In the genomic region with DNA sequence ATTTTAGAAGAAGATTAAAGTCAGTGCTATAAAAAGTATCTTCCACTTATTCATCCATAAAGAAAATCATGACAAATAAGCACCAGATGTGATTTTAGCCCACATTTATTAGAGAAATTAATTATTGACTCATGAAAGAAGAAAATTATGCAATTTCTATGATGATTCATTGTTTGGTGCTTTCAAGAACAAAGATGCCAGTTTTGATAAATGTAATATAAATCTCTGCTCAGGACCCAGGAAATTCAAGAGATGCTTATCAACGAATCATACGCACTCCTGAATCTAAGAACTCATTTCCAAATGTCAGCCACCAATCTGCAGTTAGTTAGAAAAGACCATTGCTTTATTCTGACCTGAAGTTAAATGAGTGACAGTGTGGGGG, we compare ENCODE assay signal across 11 cellular contexts.
A peak's percentile ranks its signal among the peaks of the same experiment; 100 is the strongest.
DNase-seq lines count a peak whose midpoint lies in the region; ATAC-seq, FAIRE-seq and TF ChIP-seq lines count a peak whose summit lies in the region.
"Had no signal": no experiment of that assay in that cellular context is flagged by ENCODE, and none has a peak within 500 bp of the region (broad histone marks: within the 10 kb centered on the region; RNA-seq: fewer than 3 reads in every experiment).

No MANE protein-coding gene starts in this region.

- peak overlapping the region; percentile 85 for H3K4me2 ChIP-seq in A549
- peak overlapping the region; percentile 44 for H3K4me2 ChIP-seq in GM12878 (ENCODE audit: control insufficient read depth, insufficient read depth)

- no peak for TF ChIP-seq CTCF in A549 (IDR thresholded peaks at IDR 0.05)
- no peak for TF ChIP-seq CTCF in HFFc6 (IDR thresholded peaks at IDR 0.05)
- TF ChIP-seq CTCF in GM12878 (IDR thresholded peaks at IDR 0.05 in 2 of 3, conservative IDR thresholded peaks at IDR 0.05 in 1 of 3; ENCODE audit: control insufficient read depth in 2 of 3, extremely low read depth in 1 of 3, insufficient read depth in 1 of 3, low read depth in 3 of 3, low read length in 3 of 3): no peak
- no peak for TF ChIP-seq CTCF in kidney (IDR thresholded peaks at IDR 0.05; ENCODE audit: borderline replicate concordance, extremely low read depth, insufficient read depth)
- TF ChIP-seq CTCF in WERI-Rb-1 (IDR thresholded peaks at IDR 0.05; ENCODE audit: low read depth, low read length): no peak
- no peak for TF ChIP-seq CTCF in psoas muscle (IDR thresholded peaks at IDR 0.05)

- SMC1A ChIA-PET in GM12878 (lab: Charles Lee; ENCODE audit: uncharacterized antibody, unreplicated experiment): interaction anchor here (0.8 to 7.6 kb wide), 17 partner anchors 13 to 523 kb away, joined by 3 to 95 read pairs (median 6); no protein-coding TSS in a partner anchor

- intact Hi-C loops in GM12878 (cut with micrococcal nuclease; ENCODE audit: unreplicated experiment): loop anchor here (1.0 to 10.0 kb wide), 4 partner anchors 77 to 522 kb away; no protein-coding TSS in a partner anchor
- intact Hi-C loops in kidney (cut with DNase I): loop anchor here (10.0 kb wide), 1 partner anchor 246 kb away; no protein-coding TSS in a partner anchor
- intact Hi-C loops in psoas muscle (cut with DNase I): loop anchor here in 1 of 2 donors (2.0 kb wide), 1 partner anchor 76 kb away; no protein-coding TSS in a partner anchor

- H3K9ac ChIP-seq in GM12878 (ENCODE audit: control insufficient read depth, insufficient read depth, low read length) (no peak overlapping the region), kidney (ENCODE audit: low read length in 2 of 2) (no peak overlapping the region)

- DNase-seq in A549 (ENCODE audit: low read depth in 1 of 2, low spot score in 1 of 2) (no peak), HFFc6 (peak; percentile 81), GM12878 (ENCODE audit: low read depth, low spot score) (no peak), kidney (no peak), SHP77 (lab: John Stamatoyannopoulos, UW) (no peak), WERI-Rb-1 (no peak), psoas muscle (no peak)
- DNase-seq: C1 segment of cervical spinal cord, NCI-H2081 treated with DMSO at 0.1 percent for 48 hours had no signal

- no peak for TF ChIP-seq RAD21 in A549 (conservative IDR thresholded peaks at IDR 0.05 in 1 of 2, IDR thresholded peaks at IDR 0.05 in 1 of 2)
- TF ChIP-seq RAD21 in GM12878 (IDR thresholded peaks at IDR 0.05; ENCODE audit: insufficient read depth, low read depth, low read length): no peak

- CTCF ChIA-PET in A549 (lab: Yijun Ruan, JAX): interaction anchor here (0.7 to 1.4 kb wide), 3 partner anchors 76 to 100 kb away, joined by 3 to 6 read pairs (median 3); no protein-coding TSS in a partner anchor
- CTCF ChIA-PET in GM12878 (lab: Yijun Ruan, JAX): interaction anchor here (0.8 to 7.7 kb wide), 28 partner anchors 9 to 523 kb away, joined by 3 to 141 read pairs (median 4); no protein-coding TSS in a partner anchor

- peaks cover 94% of the 10 kb centered on the region for H3K4me1 Mint-ChIP-seq in HFFc6 (ENCODE audit: low read depth)

- H4K20me1 ChIP-seq in GM12878 (ENCODE audit: control insufficient read depth, insufficient read depth): no peaks in the 10 kb centered on the region

- RAD21 ChIA-PET in GM12878 (lab: Charles Lee; ENCODE audit: unreplicated experiment): interaction anchor here (0.9 to 3.3 kb wide), 15 partner anchors 9 to 529 kb away, joined by 3 to 60 read pairs (median 4); a partner anchor contains a TSS

- in situ Hi-C loops in GM12878 (cut with MboI): loop anchor here (10.0 kb wide), 1 partner anchor 436 kb away; no protein-coding TSS in a partner anchor

- POLR2A ChIA-PET in A549 (lab: Yijun Ruan, JAX): no interaction called here
- POLR2A ChIA-PET in GM12878 (lab: Charles Lee): no interaction called here

- FAIRE-seq in A549 (lab: Jason Lieb, UNC): no peak
- no peak for FAIRE-seq in GM12878 (lab: Jason Lieb, UNC)
- peak; percentile 19 for FAIRE-seq in kidney (lab: Jason Lieb, UNC)

- H3K27me3 ChIP-seq in GM12878 (replicated peaks in 1 of 2; ENCODE audit: control insufficient read depth in 2 of 2, insufficient read depth in 2 of 2, low read length in 1 of 2) (no peaks in the 10 kb centered on the region), WERI-Rb-1 (ENCODE audit: insufficient read depth, low read depth, severe bottlenecking) (no peaks in the 10 kb centered on the region), psoas muscle (ENCODE audit: insufficient read depth in 3 of 3, low read length in 2 of 3) (no peaks in the 10 kb centered on the region)

- H3K36me3 ChIP-seq in GM12878 (ENCODE audit: control insufficient read depth in 2 of 2, insufficient read depth in 2 of 2, low read length in 1 of 2) (no peaks in the 10 kb centered on the region), kidney (ENCODE audit: control insufficient read depth in 1 of 2, insufficient read depth in 2 of 2, low read length in 2 of 2) (no peaks in the 10 kb centered on the region), WERI-Rb-1 (no peaks in the 10 kb centered on the region), psoas muscle (ENCODE audit: insufficient read depth in 1 of 2, low read depth in 1 of 2) (peaks cover 0 to 18% of the 10 kb centered on the region in 2 donors)

- no peaks in the 10 kb centered on the region for H3K9me3 Mint-ChIP-seq in HFFc6

- H3K9me3 ChIP-seq in A549 (no peaks in the 10 kb centered on the region), GM12878 (replicated peaks; ENCODE audit: control insufficient read depth, insufficient read depth, low read length) (no peaks in the 10 kb centered on the region), kidney (ENCODE audit: control insufficient read depth in 1 of 2, low read length in 2 of 2) (no peaks in the 10 kb centered on the region), WERI-Rb-1 (ENCODE audit: severe bottlenecking) (no peaks in the 10 kb centered on the region), psoas muscle (no peaks in the 10 kb centered on the region)
- H3K9me3 ChIP-seq: mucosa of descending colon had no signal

- no peaks in the 10 kb centered on the region for H3K79me2 ChIP-seq in GM12878 (ENCODE audit: control insufficient read depth, insufficient read depth, low read length)

- H3K27ac ChIP-seq in A549 (peak overlapping the region; percentile 66 to 83), GM12878 (ENCODE audit: control insufficient read depth, insufficient read depth) (no peak overlapping the region), kidney (ENCODE audit: low read depth in 2 of 2, low read length in 2 of 2) (no peak overlapping the region), WERI-Rb-1 (no peak overlapping the region), psoas muscle (no peak overlapping the region)

- peak overlapping the region; percentile 79 for H3K4me3 Mint-ChIP-seq in HFFc6

- H2AFZ ChIP-seq in GM12878 (ENCODE audit: control insufficient read depth, low read depth, low read length): peak overlapping the region; percentile 71

- 7% methylated on average over 2 of the region's 2 CpGs for WGBS in A549 (ENCODE audit: missing lambda C conversion rate)
- 72% methylated on average over 2 of the region's 2 CpGs for WGBS in GM12878 (ENCODE audit: insufficient coverage, insufficient replicate concordance, low lambda C conversion rate, missing lambda C conversion rate)
- 83 to 94% (median 90%) methylated on average over 2 of the region's 2 CpGs for WGBS in psoas muscle, 3 donors

- TF ChIP-seq EP300 in A549 (IDR thresholded peaks at IDR 0.05) (no peak), GM12878 (IDR thresholded peaks at IDR 0.05; ENCODE audit: borderline replicate concordance in 1 of 2, control insufficient read depth in 1 of 2, low read depth in 2 of 2, low read length in 2 of 2) (no peak)

- peaks cover 26% of the 10 kb centered on the region for H3K36me3 Mint-ChIP-seq in HFFc6 (ENCODE audit: low read depth)

- no peak; a peak in 1 of 6 replicates for ATAC-seq in A549
- ATAC-seq in GM12878: no peak
- ATAC-seq in GM18907 (IDR thresholded peaks at IDR 0.05; ENCODE audit: unreplicated experiment): no peak
- no peak for ATAC-seq in psoas muscle

- H3K4me1 ChIP-seq in A549 (peaks cover 47% of the 10 kb centered on the region), GM12878 (ENCODE audit: control insufficient read depth, insufficient read depth, low read length) (peaks cover 6% of the 10 kb centered on the region), kidney (ENCODE audit: control insufficient read depth in 1 of 2, insufficient read depth in 1 of 2, low read depth in 1 of 2, low read length in 2 of 2) (peaks cover 0 to 2% of the 10 kb centered on the region in 2 donors), psoas muscle (peaks cover 34% of the 10 kb centered on the region)

- no TSS peak for BruUV-seq in GM12878 (replicated peaks; lab: Mats Ljungman, UMichigan)

- peaks cover 1% of the 10 kb centered on the region; the same call in 1 of the 2 replicates for H3K27me3 Mint-ChIP-seq in HFFc6 (ENCODE audit: insufficient read depth)

- peak overlapping the region; percentile 21; the same call in 1 of the 3 replicates for H3K4me3 ChIP-seq in A549
- no peak overlapping the region for H3K4me3 ChIP-seq in GM12878
- peak overlapping the region in 1 of 2 donors; percentile 16 for H3K4me3 ChIP-seq in kidney (ENCODE audit: low read length in 2 of 2)
- H3K4me3 ChIP-seq in WERI-Rb-1 (ENCODE audit: low read depth, low read length): no peak overlapping the region
- no peak overlapping the region for H3K4me3 ChIP-seq in psoas muscle
- H3K4me3 ChIP-seq: mucosa of descending colon had no signal

- peak overlapping the region; percentile 88 for H3K27ac Mint-ChIP-seq in HFFc6

- TF ChIP-seq POLR2A in A549 (IDR thresholded peaks at IDR 0.05; ENCODE audit: low read length): no peak
- no peak for TF ChIP-seq POLR2A in GM12878 (IDR thresholded peaks at IDR 0.05; ENCODE audit: low read depth, low read length)

TF ChIP-seq in A549, 52 proteins besides CTCF, POLR2A, EP300 and RAD21 (continues in another document):
- TF ChIP-seq JUNB (IDR thresholded peaks at IDR 0.05) (peak; percentile 65), ZFP36 (IDR thresholded peaks at IDR 0.05; ENCODE audit: borderline replicate concordance, partially characterized antibody) (no peak), GATA3 (IDR thresholded peaks at IDR 0.05; ENCODE audit: borderline replicate concordance) (peak; percentile 55), HOXB13 (CRISPR knock-in tag; IDR thresholded peaks at IDR 0.05; ENCODE audit: low read depth) (no peak), NR3C1 (IDR thresholded peaks at IDR 0.05) (no peak), FOSL2 (IDR thresholded peaks at IDR 0.05) (peak; percentile 49; the same call in 1 of the 2 replicates), FOSL2 (CRISPR knock-in tag; IDR thresholded peaks at IDR 0.05) (peak; percentile 25; the same call in 1 of the 2 replicates), EHF (CRISPR knock-in tag; IDR thresholded peaks at IDR 0.05) (no peak)

TF ChIP-seq in GM12878, 131 proteins besides CTCF, POLR2A, EP300 and RAD21 (continues in another document):
- no peak for TF ChIP-seq CHD4 (IDR thresholded peaks at IDR 0.05)

Comparison
In these comparisons a context has a peak if more than half of its experiments do, and no peak if none do; other contexts are left out.
1. H3K27ac ChIP-seq: peak in A549 (2 of 2); none in GM12878 (single experiment), kidney (0 of 2), WERI-Rb-1 (single experiment) and psoas muscle (single experiment).